Comparison of ENCODE assay signal across 15 cellular contexts in genomic region chr4:83589283-83589682, GRCh38. TPM values are rescaled to one million over a fixed set of nuclear protein-coding genes. Genes with fewer than 3 reads are reported as not detected.
A peak's percentile ranks its signal among the peaks of the same experiment; 100 is the strongest.
DNase-seq lines count a peak whose midpoint lies in the region; ATAC-seq, FAIRE-seq and TF ChIP-seq lines count a peak whose summit lies in the region.
"Had no signal": no experiment of that assay in that cellular context is flagged by ENCODE, and none has a peak within 500 bp of the region (broad histone marks: within the 10 kb centered on the region; RNA-seq: fewer than 3 reads in every experiment).

No MANE protein-coding gene starts in this region.

- H2AFZ ChIP-seq in neural progenitor cell (replicated peaks): no peak overlapping the region
- no peak overlapping the region for H2AFZ ChIP-seq in HepG2 (ENCODE audit: low read length)

- TF ChIP-seq EP300 in HepG2 (IDR thresholded peaks at IDR 0.05; ENCODE audit: low read depth in 2 of 2, low read length in 2 of 2) (no peak), HepG2 (CRISPR knock-in tag; IDR thresholded peaks at IDR 0.05; ENCODE audit: borderline replicate concordance) (no peak)

- H3K27me3 ChIP-seq in neural progenitor cell (no peaks in the 10 kb centered on the region), HepG2 (ENCODE audit: control insufficient read depth in 1 of 2, insufficient read depth in 2 of 2, low read length in 2 of 2) (no peaks in the 10 kb centered on the region; a peak in 1 of 5 replicates)

- H3K79me2 ChIP-seq in neural progenitor cell (ENCODE audit: low read depth): no peaks in the 10 kb centered on the region
- H3K79me2 ChIP-seq in HepG2 (ENCODE audit: insufficient read depth, low read length): no peaks in the 10 kb centered on the region

- intact Hi-C loops in HepG2 (cut with micrococcal nuclease; ENCODE audit: unreplicated experiment): no loop called here

- H3K9me3 ChIP-seq in neural progenitor cell (ENCODE audit: low read depth) (no peaks in the 10 kb centered on the region), HepG2 (ENCODE audit: low read length) (no peaks in the 10 kb centered on the region)
- H3K9me3 ChIP-seq: Caco-2 had no signal

- FAIRE-seq in HepG2 (lab: Jason Lieb, UNC): no peak

- no peaks in the 10 kb centered on the region for H3K9me3 Mint-ChIP-seq in neural progenitor cell
- H3K9me3 Mint-ChIP-seq in endothelial cell (ENCODE audit: unreplicated experiment): no peaks in the 10 kb centered on the region

- no peaks in the 10 kb centered on the region for H3K36me3 Mint-ChIP-seq in neural progenitor cell
- peaks cover 15% of the 10 kb centered on the region for H3K36me3 Mint-ChIP-seq in endothelial cell (ENCODE audit: low read depth, unreplicated experiment)

- POLR2A ChIA-PET in HepG2 (lab: Yijun Ruan, JAX): no interaction called here

- TF ChIP-seq RAD21 in HepG2 (CRISPR knock-in tag; IDR thresholded peaks at IDR 0.05): no peak

- peaks cover 16% of the 10 kb centered on the region for H3K4me1 ChIP-seq in neural progenitor cell
- H3K4me1 ChIP-seq in HepG2 (ENCODE audit: insufficient read depth, low read length): no peaks in the 10 kb centered on the region
- H3K4me1 ChIP-seq: Caco-2 had no signal

- H3F3A ChIP-seq in neural progenitor cell (ENCODE audit: low read depth): peaks cover 5% of the 10 kb centered on the region

- no peak overlapping the region for H3K27ac ChIP-seq in neural progenitor cell
- no peak overlapping the region for H3K27ac ChIP-seq in HepG2 (ENCODE audit: extremely low read length, insufficient read depth, low read length)

- CTCF ChIA-PET in HepG2 (lab: Yijun Ruan, JAX; ENCODE audit: low intra/inter-chr PET ratio, low total read pairs): no interaction called here

- H3K4me2 ChIP-seq in neural progenitor cell (peak overlapping the region; percentile 61), HepG2 (ENCODE audit: low read depth, low read length) (no peak overlapping the region)

- no peaks in the 10 kb centered on the region for H4K20me1 ChIP-seq in neural progenitor cell (ENCODE audit: low read depth)
- no peaks in the 10 kb centered on the region for H4K20me1 ChIP-seq in HepG2 (ENCODE audit: insufficient read depth, low read length)

- H3K36me3 ChIP-seq in neural progenitor cell (no peaks in the 10 kb centered on the region), HepG2 (replicated peaks in 1 of 2; ENCODE audit: control insufficient read depth in 1 of 2, insufficient read depth in 2 of 2, low read length in 2 of 2) (no peaks in the 10 kb centered on the region)

- H3K27ac Mint-ChIP-seq in neural progenitor cell: no peak overlapping the region
- no peak overlapping the region for H3K27ac Mint-ChIP-seq in endothelial cell (ENCODE audit: unreplicated experiment)
- H3K27ac Mint-ChIP-seq: IgD-negative memory B cell had no signal

- 82% methylated on average over 3 of the region's 3 CpGs for WGBS in HepG2 (ENCODE audit: low lambda C conversion rate)

- in situ Hi-C loops in HepG2 (cut with HindIII; ENCODE audit: extremely low pct_ligation_motif_present, low pct_unique_long_range_greater_than_20kb): no loop called here

- DNase-seq in NCI-H2107 treated with DMSO at 0.1 percent for 48 hours (lab: John Stamatoyannopoulos, UW; ENCODE audit: unreplicated experiment) (peak; percentile 7), NCI-H2107 (lab: John Stamatoyannopoulos, UW) (no peak), NCI-H1092 treated with DMSO at 0.1 percent for 48 hours (lab: John Stamatoyannopoulos, UW) (peak; percentile 7), OCI-M2 (lab: John Stamatoyannopoulos, UW; ENCODE audit: unreplicated experiment) (peak; percentile 56), neural progenitor cell (ENCODE audit: low spot score) (peak; percentile 81), HepG2 (ENCODE audit: low spot score) (no peak), endothelial cell (ENCODE audit: low spot score) (no peak)
- DNase-seq: 8988T, C1 segment of cervical spinal cord, Caco-2, MV-4-11, NCI-H526, SIG-M5 had no signal

- H3K27me3 Mint-ChIP-seq in neural progenitor cell (ENCODE audit: insufficient read depth, low read depth) (no peaks in the 10 kb centered on the region), endothelial cell (ENCODE audit: unreplicated experiment) (peaks cover 3% of the 10 kb centered on the region)
- H3K27me3 Mint-ChIP-seq: IgD-negative memory B cell had no signal

- ATAC-seq in HepG2 (no peak), HG02623 (IDR thresholded peaks at IDR 0.05; ENCODE audit: unreplicated experiment) (no peak)

- no peak for TF ChIP-seq POLR2A in HepG2 (IDR thresholded peaks at IDR 0.05; ENCODE audit: insufficient read depth in 1 of 2, low read depth in 2 of 2, low read length in 2 of 2)

- H3K9ac ChIP-seq in neural progenitor cell: no peak overlapping the region
- H3K9ac ChIP-seq in HepG2 (ENCODE audit: insufficient read depth, low read depth, low read length): no peak overlapping the region

- no TSS peak for BruUV-seq in HepG2 (replicated peaks; lab: Mats Ljungman, UMichigan)

- no peak overlapping the region for H3K4me3 Mint-ChIP-seq in neural progenitor cell
- no peak overlapping the region for H3K4me3 Mint-ChIP-seq in endothelial cell (ENCODE audit: unreplicated experiment)
- H3K4me3 Mint-ChIP-seq: IgD-negative memory B cell had no signal

- TF ChIP-seq CTCF in neural progenitor cell (IDR thresholded peaks at IDR 0.05) (no peak), HepG2 (CRISPR knock-in tag; IDR thresholded peaks at IDR 0.05) (no peak), endothelial cell (IDR thresholded peaks at IDR 0.05; ENCODE audit: unreplicated experiment) (no peak)

- peaks cover 5% of the 10 kb centered on the region for H3K4me1 Mint-ChIP-seq in neural progenitor cell
- H3K4me1 Mint-ChIP-seq in endothelial cell (ENCODE audit: unreplicated experiment): no peaks in the 10 kb centered on the region
- H3K4me1 Mint-ChIP-seq: IgD-negative memory B cell had no signal

- H3K4me3 ChIP-seq in neural progenitor cell (no peak overlapping the region), HepG2 (replicated peaks in 1 of 3; ENCODE audit: insufficient read depth in 1 of 3, low read depth in 2 of 3, low read length in 3 of 3) (no peak overlapping the region)

TF ChIP-seq in HepG2, 621 proteins besides CTCF, POLR2A, EP300 and RAD21:
- TF ChIP-seq ZNF44 (CRISPR knock-in tag; IDR thresholded peaks at IDR 0.05) (no peak), BORCS8-MEF2B (CRISPR knock-in tag; IDR thresholded peaks at IDR 0.05) (no peak), NCOA5 (CRISPR knock-in tag; IDR thresholded peaks at IDR 0.05) (no peak)

RNA-seq across cellular contexts. Expression of gene GPAT3, which starts 53.4 kb away (rescaled TPM):
- total RNA-seq in neural progenitor cell (ENCODE audit: low replicate concordance) (0.99 TPM in 1 of 2 replicates, not detected in the other), HepG2 (2016; rRNA removed; fragmentation: Illumina TruSeq; extraction: Trizol) (1.6 and 2.6 TPM in 2 replicates), endothelial cell (ENCODE audit: unreplicated experiment) (16.0 TPM)
- 0.44 and 0.61 TPM in 2 replicates for total RNA-seq in HepG2 (2016; cell fraction: cytosol; rRNA removed; fragmentation: Illumina TruSeq; extraction: Trizol; ENCODE audit: low read depth)
- 1.6 and 2.9 TPM in 2 replicates for total RNA-seq in HepG2 (2016; cell fraction: insoluble cytoplasmic fraction; rRNA removed; fragmentation: Illumina TruSeq; extraction: Trizol)
- 1.7 TPM in 2 replicates for total RNA-seq in HepG2 (2016; cell fraction: membrane; rRNA removed; fragmentation: Illumina TruSeq; extraction: Trizol)
- total RNA-seq in HepG2 (2016; cell fraction: nucleus; rRNA removed; fragmentation: Illumina TruSeq; extraction: Trizol): 2.6 and 3.3 TPM in 2 replicates
- polyA plus RNA-seq in HepG2 (2011; rRNA removed): 1.9 and 2.4 TPM in 2 replicates
- 1.2 and 1.9 TPM in 2 replicates for polyA plus RNA-seq in HepG2 (2011; cell fraction: cytosol; rRNA removed)
- 1.6 and 2.1 TPM in 2 replicates for polyA plus RNA-seq in HepG2 (2011; cell fraction: nucleus; rRNA removed)
- 1.5 and 5.2 TPM in 2 replicates for polyA plus RNA-seq in HepG2 (2012)
- 0.33 and 0.34 TPM in 2 replicates for polyA plus RNA-seq in HepG2 (2016; cell fraction: cytosol; fragmentation: Illumina TruSeq; extraction: Trizol; ENCODE audit: low read depth)
- polyA plus RNA-seq in HepG2 (2016; cell fraction: insoluble cytoplasmic fraction; fragmentation: Illumina TruSeq; extraction: Trizol; ENCODE audit: low read depth): 1.3 and 1.4 TPM in 2 replicates
- polyA plus RNA-seq in HepG2 (2016; cell fraction: membrane; fragmentation: Illumina TruSeq; extraction: Trizol; ENCODE audit: low read depth): 0.50 and 0.84 TPM in 2 replicates
- 3.0 and 4.0 TPM in 2 replicates for polyA plus RNA-seq in HepG2 (2016; cell fraction: nucleus; fragmentation: Illumina TruSeq; extraction: Trizol; ENCODE audit: insufficient read depth, low read depth)
- polyA minus RNA-seq in HepG2 (2011; rRNA and poly(A)+ RNA removed; ENCODE audit: low replicate concordance): 0.96 and 4.6 TPM in 2 replicates
- polyA minus RNA-seq in HepG2 (2011; cell fraction: cytosol; rRNA and poly(A)+ RNA removed): 1.1 and 2.4 TPM in 2 replicates
- 1.7 and 2.8 TPM in 2 replicates for polyA minus RNA-seq in HepG2 (2011; cell fraction: nucleus; rRNA and poly(A)+ RNA removed)
- polyA plus RNA-seq: IgD-negative memory B cell had no signal

Comparison
In these comparisons a context has a peak if more than half of its experiments do, and no peak if none do; other contexts are left out.
1. DNase-seq: peak in NCI-H2107 treated with DMSO at 0.1 percent for 48 hours (single experiment), NCI-H1092 treated with DMSO at 0.1 percent for 48 hours (single experiment), OCI-M2 (single experiment) and neural progenitor cell (single experiment); none in NCI-H2107 (single experiment), HepG2 (single experiment) and endothelial cell (single experiment).